ENCODE assay signal across 25 cellular contexts in genomic region chr2:31932589-31932988, GRCh38.
A peak's percentile ranks its signal among the peaks of the same experiment; 100 is the strongest.
DNase-seq lines count a peak whose midpoint lies in the region; ATAC-seq lines count a peak whose summit lies in the region.
"Had no signal": no experiment of that assay in that cellular context is flagged by ENCODE, and none has a peak within 500 bp of the region (broad histone marks: within the 10 kb centered on the region; RNA-seq: fewer than 3 reads in every experiment).

No MANE protein-coding gene starts in this region.

- POLR2A ChIA-PET in activated CD4-positive, alpha-beta T cell treated with anti-CD3 and anti-CD28 coated beads for 36 hours (lab: Charles Lee) = no interaction called here
- POLR2A ChIA-PET in CD8-positive, alpha-beta memory T cell (lab: Charles Lee) = no interaction called here

- H3K4me1 ChIP-seq in CD8-positive, alpha-beta memory T cell (ENCODE audit: insufficient read depth, low read length) = peaks cover 10% of the 10 kb centered on the region
- H3K4me1 ChIP-seq in mesenchymal stem cell (ENCODE audit: control insufficient read depth, insufficient read depth, low read depth, low read length) = no peaks in the 10 kb centered on the region
- H3K4me1 ChIP-seq: HAP-1, SJSA1 had no signal

- no peak overlapping the region for H2AK5ac ChIP-seq in mesenchymal stem cell (ENCODE audit: low read length, severe bottlenecking)

- no peaks in the 10 kb centered on the region for H3K27me3 ChIP-seq in CD8-positive, alpha-beta memory T cell (ENCODE audit: insufficient read depth, low read length, poor library complexity, severe bottlenecking)
- no peaks in the 10 kb centered on the region for H3K27me3 ChIP-seq in mesenchymal stem cell (ENCODE audit: control insufficient read depth in 1 of 2, insufficient read depth in 1 of 2, low read length in 2 of 2)
- H3K27me3 ChIP-seq: SJSA1 had no signal

- H2BK15ac ChIP-seq in mesenchymal stem cell (ENCODE audit: low read depth, poor library complexity, severe bottlenecking) = no peak overlapping the region

- peak overlapping the region; percentile 50 for H4K8ac ChIP-seq in mesenchymal stem cell (ENCODE audit: low read length)

- no peak overlapping the region for H3K27ac Mint-ChIP-seq in activated CD4-positive, alpha-beta T cell treated with anti-CD3 and anti-CD28 coated beads for 36 hours
- H3K27ac Mint-ChIP-seq in CD8-positive, alpha-beta memory T cell = peak overlapping the region in 5 of 8 donors; percentile 37 to 87 (median 41)
- H3K27ac Mint-ChIP-seq in T-helper 17 cell = peak overlapping the region; percentile 34
- H3K27ac Mint-ChIP-seq: IgD-negative memory B cell had no signal

- no peak overlapping the region for H3K18ac ChIP-seq in mesenchymal stem cell (ENCODE audit: low read depth in 1 of 2, low read length in 2 of 2)

- no peak overlapping the region for H3K4me3 Mint-ChIP-seq in activated CD4-positive, alpha-beta T cell treated with anti-CD3 and anti-CD28 coated beads for 36 hours
- peak overlapping the region in 1 of 7 donors; percentile 19 for H3K4me3 Mint-ChIP-seq in CD8-positive, alpha-beta memory T cell
- H3K4me3 Mint-ChIP-seq in T-helper 17 cell = no peak overlapping the region
- H3K4me3 Mint-ChIP-seq: IgD-negative memory B cell had no signal

- no peak overlapping the region for H3K4me3 ChIP-seq in CD8-positive, alpha-beta memory T cell (ENCODE audit: low read length)
- no peak overlapping the region for H3K4me3 ChIP-seq in mesenchymal stem cell (ENCODE audit: insufficient read depth in 1 of 2, low read depth in 1 of 2, low read length in 2 of 2)
- H3K4me3 ChIP-seq: HAP-1, SJSA1 had no signal

- peaks cover 19% of the 10 kb centered on the region for H3K4me1 Mint-ChIP-seq in activated CD4-positive, alpha-beta T cell treated with anti-CD3 and anti-CD28 coated beads for 36 hours
- H3K4me1 Mint-ChIP-seq in CD8-positive, alpha-beta memory T cell = peaks cover 18 to 22% (median 18%) of the 10 kb centered on the region in 3 donors
- peaks cover 18% of the 10 kb centered on the region for H3K4me1 Mint-ChIP-seq in T-helper 17 cell

- peak; percentile 47 for ATAC-seq in activated CD4-positive, alpha-beta T cell treated with anti-CD3 and anti-CD28 coated beads for 36 hours
- ATAC-seq in T-helper 17 cell (no peak), GM21619 (IDR thresholded peaks at IDR 0.05; ENCODE audit: unreplicated experiment) (no peak)
- ATAC-seq: Right ventricle myocardium inferior had no signal

- H3K4ac ChIP-seq in mesenchymal stem cell (ENCODE audit: low read depth in 1 of 2, low read length in 2 of 2) = no peak overlapping the region

- no peaks in the 10 kb centered on the region for H3K9me3 ChIP-seq in CD8-positive, alpha-beta memory T cell (ENCODE audit: low read length)
- H3K9me3 ChIP-seq in T-helper 17 cell (ENCODE audit: control insufficient read depth, low read length, poor library complexity, severe bottlenecking) (no peaks in the 10 kb centered on the region), mesenchymal stem cell (ENCODE audit: control insufficient read depth, low read length) (no peaks in the 10 kb centered on the region)
- H3K9me3 ChIP-seq: HAP-1, SJSA1 had no signal

- H2BK12ac ChIP-seq in mesenchymal stem cell (ENCODE audit: low read length in 2 of 2) = no peak overlapping the region

- no peak overlapping the region for H2AFZ ChIP-seq in mesenchymal stem cell (ENCODE audit: low read depth, low read length)

- DNase-seq in activated CD4-positive, alpha-beta T cell treated with anti-CD3 and anti-CD28 coated beads for 36 hours = no peak
- no peak for DNase-seq in activated CD4-positive, alpha-beta T cell treated with anti-CD3 and anti-CD28 coated beads for 48 hours
- no peak for DNase-seq in CD8-positive, alpha-beta memory T cell
- DNase-seq in T-helper 17 cell (no peak), mesenchymal stem cell (no peak), HuH-7.5 (ENCODE audit: low spot score) (no peak), AG08396 (ENCODE audit: low spot score) (no peak)
- DNase-seq: 8988T, AML-193, COR-L47, DMS 273 treated with DMSO at 0.1 percent for 48 hours, DMS79 treated with DMSO at 0.1 percent for 48 hours, NCI-H1105 treated with DMSO at 0.1 percent for 48 hours, NCI-H1694, NCI-H2081, NCI-H2171, NCI-H446, NCI-H526 treated with DMSO at 0.1 percent for 48 hours, OCI-M1 had no signal

- H3K79me1 ChIP-seq in mesenchymal stem cell (replicated peaks; ENCODE audit: low read length, poor library complexity, severe bottlenecking) = peaks cover 17% of the 10 kb centered on the region

- H3K36me3 ChIP-seq in CD8-positive, alpha-beta memory T cell (ENCODE audit: insufficient read depth, low read length) = no peaks in the 10 kb centered on the region
- H3K36me3 ChIP-seq in mesenchymal stem cell (ENCODE audit: control insufficient read depth in 1 of 2, insufficient read depth in 2 of 2, low read depth in 1 of 2, low read length in 2 of 2) = peaks cover 4 to 10% of the 10 kb centered on the region in 2 experiments
- H3K36me3 ChIP-seq: HAP-1, SJSA1 had no signal

- H2BK120ac ChIP-seq in mesenchymal stem cell (ENCODE audit: low read depth, low read length) = no peak overlapping the region

- H3K9ac ChIP-seq in mesenchymal stem cell (ENCODE audit: low read length) = no peak overlapping the region

- peak overlapping the region in 1 of 2 experiments; percentile 20 for H3K14ac ChIP-seq in mesenchymal stem cell (ENCODE audit: low read length in 2 of 2)

- H3K36me3 Mint-ChIP-seq in activated CD4-positive, alpha-beta T cell treated with anti-CD3 and anti-CD28 coated beads for 36 hours (ENCODE audit: low read depth) = peaks cover 4% of the 10 kb centered on the region
- peaks cover 0 to 18% (median 2%) of the 10 kb centered on the region in 3 donors for H3K36me3 Mint-ChIP-seq in CD8-positive, alpha-beta memory T cell
- peaks cover 3% of the 10 kb centered on the region for H3K36me3 Mint-ChIP-seq in T-helper 17 cell (ENCODE audit: low read depth)

- intact Hi-C loops in activated CD4-positive, alpha-beta T cell treated with anti-CD3 and anti-CD28 coated beads for 36 hours (cut with DNase I, micrococcal nuclease) = no loop called here

- H3K4me2 ChIP-seq in mesenchymal stem cell (ENCODE audit: low read length, poor library complexity, severe bottlenecking) = no peak overlapping the region

- no peak overlapping the region for H3K23ac ChIP-seq in mesenchymal stem cell (ENCODE audit: low read length in 2 of 2)

- CTCF ChIA-PET in activated CD4-positive, alpha-beta T cell treated with anti-CD3 and anti-CD28 coated beads for 36 hours (lab: Charles Lee) = no interaction called here
- CTCF ChIA-PET in CD8-positive, alpha-beta memory T cell (lab: Charles Lee) = no interaction called here

- 96% methylated on average over 3 of the region's 5 CpGs for WGBS in mesenchymal stem cell

- H2BK5ac ChIP-seq in mesenchymal stem cell (ENCODE audit: low read depth, low read length, poor library complexity, severe bottlenecking) = peak overlapping the region; percentile 25

- H3K27ac ChIP-seq in CD8-positive, alpha-beta memory T cell (ENCODE audit: low read depth, low read length) = no peak overlapping the region
- H3K27ac ChIP-seq in mesenchymal stem cell (ENCODE audit: low read length, poor library complexity, severe bottlenecking) = no peak overlapping the region
- H3K27ac ChIP-seq: C4-2B, SJSA1 had no signal

- H3K27me3 Mint-ChIP-seq in activated CD4-positive, alpha-beta T cell treated with anti-CD3 and anti-CD28 coated beads for 36 hours = no peaks in the 10 kb centered on the region
- no peaks in the 10 kb centered on the region for H3K27me3 Mint-ChIP-seq in CD8-positive, alpha-beta memory T cell
- H3K27me3 Mint-ChIP-seq in T-helper 17 cell = no peaks in the 10 kb centered on the region
- H3K27me3 Mint-ChIP-seq: IgD-negative memory B cell had no signal

- no peak overlapping the region for H4K91ac ChIP-seq in mesenchymal stem cell (ENCODE audit: low read length)

- no peaks in the 10 kb centered on the region for H3K9me3 Mint-ChIP-seq in activated CD4-positive, alpha-beta T cell treated with anti-CD3 and anti-CD28 coated beads for 36 hours (ENCODE audit: low read depth)
- H3K9me3 Mint-ChIP-seq in CD8-positive, alpha-beta memory T cell = no peaks in the 10 kb centered on the region
- H3K9me3 Mint-ChIP-seq: IgD-negative memory B cell had no signal
